Comparison of ENCODE assay signal across 1 cellular context in the genomic region with DNA sequence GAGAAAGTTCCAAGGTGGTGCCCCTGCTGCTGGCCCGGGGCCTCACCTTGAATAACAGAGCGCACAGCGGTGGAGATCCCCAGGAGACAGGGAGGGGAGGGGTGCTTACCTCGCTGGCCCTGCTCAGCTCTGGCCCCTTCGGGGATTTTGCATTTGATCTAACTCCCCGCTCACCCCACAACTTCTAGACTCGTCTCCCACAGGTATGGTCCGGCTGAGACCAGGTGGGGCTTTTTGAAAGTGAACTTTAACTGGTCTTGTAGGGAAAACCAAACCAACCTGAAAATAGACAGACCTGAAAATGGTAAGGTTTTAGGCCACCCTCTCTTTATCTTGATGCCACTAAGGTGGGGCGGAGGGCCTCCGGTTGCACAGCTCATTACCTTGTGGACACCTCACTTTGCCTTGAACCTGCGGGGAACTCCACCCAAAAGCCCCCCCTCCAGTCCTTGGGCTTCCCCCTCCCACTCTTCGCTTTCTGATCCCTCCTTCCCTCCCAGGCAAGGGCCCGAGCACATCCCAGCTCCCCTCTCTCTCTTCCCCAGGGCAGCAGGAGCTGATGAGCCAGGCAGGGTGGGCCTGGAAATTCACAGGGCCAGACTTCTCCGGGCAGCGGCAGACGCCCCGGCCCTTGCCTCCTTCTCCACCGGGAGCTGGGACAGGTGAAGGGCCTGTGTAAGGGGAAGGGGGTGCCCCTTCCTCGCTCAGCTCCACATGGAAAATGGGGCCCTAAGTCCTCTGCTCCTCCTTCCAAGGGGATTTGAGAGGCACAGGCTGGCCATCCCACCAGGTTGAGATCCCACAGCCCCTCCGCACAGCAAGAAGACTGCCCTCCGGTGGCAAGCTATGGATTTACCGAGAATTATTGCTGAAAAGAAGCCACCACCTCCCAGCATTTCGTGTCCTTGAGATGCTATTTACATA.
TF ChIP-seq lines count a peak whose summit lies in the region.

No MANE protein-coding gene starts in this region.

TF ChIP-seq in HCT116, 20 proteins besides CTCF, POLR2A, EP300 and RAD21 (continued from another document):
- TF ChIP-seq MAX (IDR thresholded peaks at IDR 0.05) (no peak), SRF (IDR thresholded peaks at IDR 0.05; ENCODE audit: low read depth) (no peak), YY1 (IDR thresholded peaks at IDR 0.05; ENCODE audit: extremely low read depth, insufficient replicate concordance, low read depth, low read length) (no peak), CEBPB (IDR thresholded peaks at IDR 0.05; ENCODE audit: low read depth) (no peak), ZFX (IDR thresholded peaks at IDR 0.05) (no peak), SP1 (IDR thresholded peaks at IDR 0.05; ENCODE audit: low read depth) (no peak), SIN3A (IDR thresholded peaks at IDR 0.05; ENCODE audit: low read depth) (no peak), CBX3 (IDR thresholded peaks at IDR 0.05; ENCODE audit: low read depth) (no peak), POLR2AphosphoS5 (IDR thresholded peaks at IDR 0.05; ENCODE audit: low read depth, low read length) (no peak), EZH2phosphoT487 (IDR thresholded peaks at IDR 0.05; ENCODE audit: borderline replicate concordance) (no peak), ELF1 (IDR thresholded peaks at IDR 0.05; ENCODE audit: borderline replicate concordance, low read depth) (no peak)
- TF ChIP-seq, protein P1, sequence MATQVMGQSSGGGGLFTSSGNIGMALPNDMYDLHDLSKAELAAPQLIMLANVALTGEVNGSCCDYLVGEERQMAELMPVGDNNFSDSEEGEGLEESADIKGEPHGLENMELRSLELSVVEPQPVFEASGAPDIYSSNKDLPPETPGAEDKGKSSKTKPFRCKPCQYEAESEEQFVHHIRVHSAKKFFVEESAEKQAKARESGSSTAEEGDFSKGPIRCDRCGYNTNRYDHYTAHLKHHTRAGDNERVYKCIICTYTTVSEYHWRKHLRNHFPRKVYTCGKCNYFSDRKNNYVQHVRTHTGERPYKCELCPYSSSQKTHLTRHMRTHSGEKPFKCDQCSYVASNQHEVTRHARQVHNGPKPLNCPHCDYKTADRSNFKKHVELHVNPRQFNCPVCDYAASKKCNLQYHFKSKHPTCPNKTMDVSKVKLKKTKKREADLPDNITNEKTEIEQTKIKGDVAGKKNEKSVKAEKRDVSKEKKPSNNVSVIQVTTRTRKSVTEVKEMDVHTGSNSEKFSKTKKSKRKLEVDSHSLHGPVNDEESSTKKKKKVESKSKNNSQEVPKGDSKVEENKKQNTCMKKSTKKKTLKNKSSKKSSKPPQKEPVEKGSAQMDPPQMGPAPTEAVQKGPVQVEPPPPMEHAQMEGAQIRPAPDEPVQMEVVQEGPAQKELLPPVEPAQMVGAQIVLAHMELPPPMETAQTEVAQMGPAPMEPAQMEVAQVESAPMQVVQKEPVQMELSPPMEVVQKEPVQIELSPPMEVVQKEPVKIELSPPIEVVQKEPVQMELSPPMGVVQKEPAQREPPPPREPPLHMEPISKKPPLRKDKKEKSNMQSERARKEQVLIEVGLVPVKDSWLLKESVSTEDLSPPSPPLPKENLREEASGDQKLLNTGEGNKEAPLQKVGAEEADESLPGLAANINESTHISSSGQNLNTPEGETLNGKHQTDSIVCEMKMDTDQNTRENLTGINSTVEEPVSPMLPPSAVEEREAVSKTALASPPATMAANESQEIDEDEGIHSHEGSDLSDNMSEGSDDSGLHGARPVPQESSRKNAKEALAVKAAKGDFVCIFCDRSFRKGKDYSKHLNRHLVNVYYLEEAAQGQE (IDR thresholded peaks at IDR 0.05; ENCODE audit: low read depth) = no peak
